ENCODE assay signal across 8 cellular contexts in the genomic region with DNA sequence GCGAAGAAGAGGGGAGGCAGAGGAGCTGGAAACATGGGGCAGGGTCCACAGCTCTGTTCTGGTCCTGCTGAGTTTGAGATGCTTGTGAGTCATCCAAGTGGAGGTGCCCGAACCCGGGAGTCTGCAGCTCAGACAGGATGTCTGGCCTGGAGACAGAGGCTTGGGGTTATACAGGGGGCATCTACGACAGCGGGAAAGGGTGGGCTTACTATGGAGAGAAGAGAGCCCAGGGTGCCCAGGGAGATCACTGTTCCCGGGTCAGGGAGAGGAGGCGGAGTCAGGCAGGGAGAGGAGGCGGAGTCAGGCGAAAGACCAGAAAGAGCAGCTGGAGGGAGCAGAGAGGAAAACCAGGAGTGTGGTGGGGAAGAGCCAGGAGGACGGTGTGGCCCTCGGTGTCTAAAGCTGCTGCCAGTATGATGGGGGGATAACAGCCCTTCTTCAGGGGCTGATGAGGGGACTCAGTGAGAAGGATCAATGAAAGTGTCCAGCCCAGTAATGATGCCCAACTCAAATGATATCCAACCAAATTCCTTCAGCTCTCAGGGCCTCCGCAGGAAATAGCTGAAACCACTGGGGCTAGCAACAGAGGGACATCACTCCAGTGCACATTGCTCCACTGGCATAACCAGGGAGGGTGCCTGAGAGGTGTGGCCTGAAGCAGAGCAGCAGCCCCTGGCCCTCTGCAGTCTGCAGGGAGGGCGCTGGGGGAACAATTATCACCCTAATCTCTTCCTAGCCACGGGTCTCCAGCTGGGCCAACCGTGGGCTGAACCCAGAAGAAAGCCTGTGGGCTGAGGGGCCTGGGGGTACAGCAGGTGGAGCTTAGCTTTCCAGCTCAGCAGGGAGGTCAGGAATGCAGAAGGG. TPM values are rescaled to one million over a fixed set of nuclear protein-coding genes. Genes with fewer than 3 reads are reported as not detected.
DNase-seq lines count a peak whose midpoint lies in the region; ATAC-seq, FAIRE-seq and TF ChIP-seq lines count a peak whose summit lies in the region.

No MANE protein-coding gene starts in this region.

- peak overlapping the region; percentile 97 for H3K27ac ChIP-seq in substantia nigra (ENCODE audit: low read depth, low read length, poor library complexity, severe bottlenecking)

- peaks cover 33 to 40% of the 10 kb centered on the region in 2 donors for H3K4me1 Mint-ChIP-seq in immature natural killer cell

- H3K9me3 Mint-ChIP-seq in immature natural killer cell = no peaks in the 10 kb centered on the region

- H3K36me3 Mint-ChIP-seq in immature natural killer cell = no peaks in the 10 kb centered on the region

- peak; percentile 93 for FAIRE-seq in HTR-8/SVneo (lab: Jason Lieb, UNC)

- peak overlapping the region in 5 of 6 donors; percentile 42 to 82 (median 73) for H3K27ac Mint-ChIP-seq in immature natural killer cell

- DNase-seq in AG04449 (ENCODE audit: low read depth, low spot score) (no peak), HTR-8/SVneo (ENCODE audit: insufficient read length, low spot score) (peak; percentile 90), amniotic epithelial cell (ENCODE audit: low read depth) (peak; percentile 53), immature natural killer cell (no peak), substantia nigra (lab: John Stamatoyannopoulos, UW) (peak in 27 of 49 donors; percentile 16 to 67 (median 44)), GM19240 (ENCODE audit: insufficient read length, low spot score) (no peak), activated gamma-delta T cell (lab: John Stamatoyannopoulos, UW) (no peak)

- no peak for TF ChIP-seq CTCF in AG04449 (IDR thresholded peaks at IDR 0.05; ENCODE audit: insufficient read depth, low read length, missing control alignments)

- H3K4me3 Mint-ChIP-seq in immature natural killer cell = peak overlapping the region in 1 of 5 donors; percentile 26

- ATAC-seq in GM18511 (IDR thresholded peaks at IDR 0.05; ENCODE audit: unreplicated experiment) = no peak

- peak overlapping the region; percentile 8; the same call in 1 of the 2 replicates for H3K4me3 ChIP-seq in AG04449 (ENCODE audit: low read depth, low read length)

- CTCF ChIA-PET in AG04449 (lab: Yijun Ruan, JAX) = interaction anchor here (2.0 to 16.3 kb wide), 6 partner anchors 9 to 33 kb away, joined by 9 to 207 read pairs (median 16); a partner anchor contains a TSS

- peaks cover 2 to 10% (median 9%) of the 10 kb centered on the region in 3 donors for H3K27me3 Mint-ChIP-seq in immature natural killer cell (ENCODE audit: low read depth in 3 of 3)

- POLR2A ChIA-PET in AG04449 (lab: Yijun Ruan, JAX) = interaction anchor here (0.7 to 3.3 kb wide), 6 partner anchors 9 to 138 kb away, joined by 3 to 15 read pairs (median 4); a partner anchor contains a TSS

RNA-seq across cellular contexts. Expression of a gene that starts 2.6 kb away (rescaled TPM):
- polyA plus RNA-seq in immature natural killer cell = 10 to 100 TPM in 2 of 3 donors, 1 to 10 TPM in 1; 3.3 to 21.0 (median 14.5) TPM

RNA-seq across cellular contexts. Expression of a gene that starts 9.5 kb away (rescaled TPM):
- 100 to 1,000 TPM in 2 of 3 donors, 10 to 100 TPM in 1; 100.0 to 138 (median 117) TPM for polyA plus RNA-seq in immature natural killer cell

RNA-seq across cellular contexts. Expression of a gene that starts 11.6 kb away (rescaled TPM):
- polyA plus RNA-seq in immature natural killer cell = 100 to 1,000 TPM in 2 of 3 donors, 10 to 100 TPM in 1; 98.6 to 173 (median 158) TPM

RNA-seq across cellular contexts. Expression of a gene that starts 15.1 kb away (rescaled TPM):
- polyA plus RNA-seq in immature natural killer cell = 10 to 100 TPM; 14.8 to 19.3 (median 17.7) TPM

RNA-seq across cellular contexts. Expression of a gene that starts 34.8 kb away (rescaled TPM):
- polyA plus RNA-seq in immature natural killer cell = not detected

Comparison
In these comparisons a context has a peak if more than half of its experiments do, and no peak if none do; other contexts are left out.
1. DNase-seq: peak in HTR-8/SVneo (single experiment), amniotic epithelial cell (single experiment) and substantia nigra (27 of 49); none in AG04449 (single experiment), immature natural killer cell (0 of 3), GM19240 (single experiment) and activated gamma-delta T cell (single experiment).